Comparison of ENCODE assay signal across 2 cellular contexts in the genomic region with DNA sequence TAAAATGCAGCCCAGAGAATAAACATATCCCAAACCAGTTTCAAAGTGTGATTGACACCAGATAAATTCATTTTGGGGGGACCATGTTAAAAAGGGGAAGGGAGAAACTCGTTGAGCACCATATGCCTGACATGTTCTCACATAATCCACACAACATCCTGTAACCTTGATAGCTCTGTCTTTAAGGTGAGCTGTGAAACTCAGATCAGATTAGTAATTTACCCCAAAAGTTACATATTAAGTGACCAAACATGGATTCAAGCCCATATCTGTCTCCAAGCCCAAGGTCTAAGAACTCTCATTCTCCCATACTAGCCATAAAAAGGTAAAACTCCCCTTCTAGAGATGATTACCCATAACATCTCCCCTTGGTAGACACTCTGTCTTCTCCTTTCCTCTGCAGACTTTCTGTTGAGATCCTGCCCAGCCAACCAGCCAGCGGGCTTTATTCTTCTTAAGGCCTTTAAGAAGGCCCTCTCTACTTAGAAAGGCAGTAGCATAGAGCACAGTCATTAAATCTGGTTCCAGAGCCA.
TF ChIP-seq lines count a peak whose summit lies in the region.

No MANE protein-coding gene starts in this region.

TF ChIP-seq in SK-N-SH, 30 proteins besides CTCF, POLR2A, EP300 and RAD21 (continued from another document):
- TF ChIP-seq, protein P1, sequence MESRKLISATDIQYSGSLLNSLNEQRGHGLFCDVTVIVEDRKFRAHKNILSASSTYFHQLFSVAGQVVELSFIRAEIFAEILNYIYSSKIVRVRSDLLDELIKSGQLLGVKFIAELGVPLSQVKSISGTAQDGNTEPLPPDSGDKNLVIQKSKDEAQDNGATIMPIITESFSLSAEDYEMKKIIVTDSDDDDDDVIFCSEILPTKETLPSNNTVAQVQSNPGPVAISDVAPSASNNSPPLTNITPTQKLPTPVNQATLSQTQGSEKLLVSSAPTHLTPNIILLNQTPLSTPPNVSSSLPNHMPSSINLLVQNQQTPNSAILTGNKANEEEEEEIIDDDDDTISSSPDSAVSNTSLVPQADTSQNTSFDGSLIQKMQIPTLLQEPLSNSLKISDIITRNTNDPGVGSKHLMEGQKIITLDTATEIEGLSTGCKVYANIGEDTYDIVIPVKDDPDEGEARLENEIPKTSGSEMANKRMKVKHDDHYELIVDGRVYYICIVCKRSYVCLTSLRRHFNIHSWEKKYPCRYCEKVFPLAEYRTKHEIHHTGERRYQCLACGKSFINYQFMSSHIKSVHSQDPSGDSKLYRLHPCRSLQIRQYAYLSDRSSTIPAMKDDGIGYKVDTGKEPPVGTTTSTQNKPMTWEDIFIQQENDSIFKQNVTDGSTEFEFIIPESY (IDR thresholded peaks at IDR 0.05; ENCODE audit: borderline replicate concordance, low read depth) = no peak
- no peak for TF ChIP-seq FOXJ3 (CRISPR knock-in tag; IDR thresholded peaks at IDR 0.05)

TF ChIP-seq in SK-N-SH treated with all-trans-retinoic acid at 6 μM for 48 hours, 23 proteins besides CTCF, POLR2A, EP300 and RAD21 (continued from another document):
- TF ChIP-seq ZNF8 (CRISPR knock-in tag; IDR thresholded peaks at IDR 0.05) (no peak), GLIS3 (CRISPR knock-in tag; IDR thresholded peaks at IDR 0.05) (no peak), RARB (CRISPR knock-in tag; IDR thresholded peaks at IDR 0.05) (no peak), CSDC2 (CRISPR knock-in tag; IDR thresholded peaks at IDR 0.05) (no peak)
- TF ChIP-seq, protein P2, sequence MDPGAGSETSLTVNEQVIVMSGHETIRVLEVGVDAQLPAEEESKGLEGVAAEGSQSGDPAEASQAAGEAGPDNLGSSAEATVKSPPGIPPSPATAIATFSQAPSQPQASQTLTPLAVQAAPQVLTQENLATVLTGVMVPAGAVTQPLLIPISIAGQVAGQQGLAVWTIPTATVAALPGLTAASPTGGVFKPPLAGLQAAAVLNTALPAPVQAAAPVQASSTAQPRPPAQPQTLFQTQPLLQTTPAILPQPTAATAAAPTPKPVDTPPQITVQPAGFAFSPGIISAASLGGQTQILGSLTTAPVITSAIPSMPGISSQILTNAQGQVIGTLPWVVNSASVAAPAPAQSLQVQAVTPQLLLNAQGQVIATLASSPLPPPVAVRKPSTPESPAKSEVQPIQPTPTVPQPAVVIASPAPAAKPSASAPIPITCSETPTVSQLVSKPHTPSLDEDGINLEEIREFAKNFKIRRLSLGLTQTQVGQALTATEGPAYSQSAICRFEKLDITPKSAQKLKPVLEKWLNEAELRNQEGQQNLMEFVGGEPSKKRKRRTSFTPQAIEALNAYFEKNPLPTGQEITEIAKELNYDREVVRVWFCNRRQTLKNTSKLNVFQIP (CRISPR knock-in tag; IDR thresholded peaks at IDR 0.05; ENCODE audit: borderline replicate concordance, low read depth) = no peak
